ENCODE assay signal across 17 cellular contexts in genomic region chr16:22732959-22733358, GRCh38.
DNase-seq lines count a peak whose midpoint lies in the region; ATAC-seq and TF ChIP-seq lines count a peak whose summit lies in the region.
"Had no signal": no experiment of that assay in that cellular context is flagged by ENCODE, and none has a peak within 500 bp of the region (broad histone marks: within the 10 kb centered on the region; RNA-seq: fewer than 3 reads in every experiment).

No MANE protein-coding gene starts in this region.

- no peaks in the 10 kb centered on the region for H3K9me3 ChIP-seq in psoas muscle
- H3K9me3 ChIP-seq: A549; BLaER1 treated with 17β-estradiol and CSF1 and Interleukin-3, amounts not matched to agents 10 nM and 100 nM; Caco-2 had no signal

- no peak overlapping the region for H3K27ac ChIP-seq in psoas muscle
- H3K27ac ChIP-seq: 22Rv1; A549; BLaER1 treated with 17β-estradiol and CSF1 and Interleukin-3, amounts not matched to agents 10 nM and 100 nM; C4-2B had no signal

- DNase-seq in G401 (ENCODE audit: low spot score) (peak; percentile 8), cerebellar cortex (ENCODE audit: low spot score) (peak; percentile 4), psoas muscle (no peak), midbrain (lab: John Stamatoyannopoulos, UW) (no peak)
- no peak for DNase-seq in stimulated activated CD4-positive, alpha-beta T cell treated with anti-CD3 and anti-CD28 coated beads, Interleukin-1b, Interleukin-23, amount 100 ng/mL, for 48 hours
- DNase-seq: AML-193; Caco-2; Calu3; CD4-positive, alpha-beta T cell; CD8-positive, alpha-beta T cell; DMS79 treated with DMSO at 0.1 percent for 48 hours; GDM1 had no signal

- peaks cover 14% of the 10 kb centered on the region for H3K4me1 ChIP-seq in psoas muscle
- H3K4me1 ChIP-seq: A549, Caco-2 had no signal

- intact Hi-C loops in psoas muscle (cut with DNase I), result loop anchor here in 1 of 2 donors (5.0 kb wide), 1 partner anchor 49 kb away; no protein-coding TSS in a partner anchor

- TF ChIP-seq CTCF in psoas muscle (IDR thresholded peaks at IDR 0.05), result no peak

- H3K36me3 ChIP-seq in psoas muscle (ENCODE audit: insufficient read depth in 1 of 2, low read depth in 1 of 2), result no peaks in the 10 kb centered on the region
- H3K36me3 ChIP-seq: BLaER1 treated with 17β-estradiol and CSF1 and Interleukin-3, amounts not matched to agents 10 nM and 100 nM had no signal

- 29 to 57% (median 37%) methylated on average over 4 of the region's 4 CpGs for WGBS in psoas muscle, 3 donors

- peak; percentile 51 to 72 (median 62) for ATAC-seq in psoas muscle
- ATAC-seq: A549; CD8-positive, alpha-beta T cell; GM12878 had no signal

- no peak overlapping the region for H3K4me3 ChIP-seq in psoas muscle
- H3K4me3 ChIP-seq: A549; BLaER1 treated with 17β-estradiol and CSF1 and Interleukin-3, amounts not matched to agents 10 nM and 100 nM; GM12878 had no signal

- H3K27me3 ChIP-seq in psoas muscle (ENCODE audit: insufficient read depth in 3 of 3, low read length in 2 of 3), result no peaks in the 10 kb centered on the region
- H3K27me3 ChIP-seq: BLaER1 treated with 17β-estradiol and CSF1 and Interleukin-3, amounts not matched to agents 10 nM and 100 nM had no signal

- in situ Hi-C loops in G401 (cut with HindIII; ENCODE audit: low sequenced_read_pairs), result no loop called here

Comparison
In these comparisons a context has a peak if more than half of its experiments do, and no peak if none do; other contexts are left out.
1. DNase-seq: peak in G401 (single experiment) and cerebellar cortex (single experiment); none in psoas muscle (0 of 2), stimulated activated CD4-positive, alpha-beta T cell treated with anti-CD3 and anti-CD28 coated beads, Interleukin-1b, Interleukin-23, amount 100 ng/mL, for 48 hours (single experiment) and midbrain (single experiment).